ENCODE assay signal across 19 cellular contexts in the genomic region with DNA sequence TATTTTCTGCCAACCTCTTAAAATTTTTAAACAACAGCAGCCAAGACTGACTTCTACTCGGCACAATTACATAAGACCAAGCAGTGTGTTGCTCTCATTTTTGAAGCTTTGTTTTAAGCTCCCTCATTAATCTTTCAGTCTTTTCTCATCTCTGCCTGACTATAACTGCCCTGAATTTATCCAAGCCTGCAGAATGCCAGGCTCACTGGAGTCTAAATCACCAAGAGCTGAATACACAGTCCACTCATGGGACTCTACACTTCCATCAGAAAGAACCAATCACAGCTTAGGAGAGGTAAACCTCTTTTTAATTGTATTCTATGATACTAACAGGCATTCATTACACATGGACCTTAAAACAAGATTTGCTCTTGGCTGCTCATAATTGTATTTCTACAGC.
"Had no signal": no experiment of that assay in that cellular context is flagged by ENCODE, and none has a peak within 500 bp of the region (broad histone marks: within the 10 kb centered on the region; RNA-seq: fewer than 3 reads in every experiment).

No MANE protein-coding gene starts in this region.

- H3K27ac Mint-ChIP-seq: activated CD4-positive, alpha-beta memory T cell treated with anti-CD3 and anti-CD28 coated beads for 36 hours; activated T-cell treated with anti-CD3 and anti-CD28 coated beads, Interleukin-2, amount 50 U/mL, for 72 hours; naive B cell had no signal

- H3K9me3 Mint-ChIP-seq: activated CD4-positive, alpha-beta memory T cell treated with anti-CD3 and anti-CD28 coated beads for 36 hours; activated T-cell treated with anti-CD3 and anti-CD28 coated beads, Interleukin-2, amount 50 U/mL, for 72 hours had no signal

- H3K4me3 Mint-ChIP-seq: activated CD4-positive, alpha-beta memory T cell treated with anti-CD3 and anti-CD28 coated beads for 36 hours; activated T-cell treated with anti-CD3 and anti-CD28 coated beads, Interleukin-2, amount 50 U/mL, for 72 hours; naive B cell had no signal

- H3K9me3 ChIP-seq: gastroesophageal sphincter, lower lobe of right lung had no signal

- H3K27me3 Mint-ChIP-seq: activated CD4-positive, alpha-beta memory T cell treated with anti-CD3 and anti-CD28 coated beads for 36 hours had no signal

- H3K36me3 Mint-ChIP-seq: activated CD4-positive, alpha-beta memory T cell treated with anti-CD3 and anti-CD28 coated beads for 36 hours; naive B cell had no signal

- H3K79me2 ChIP-seq: parathyroid adenoma had no signal

- H3K27ac ChIP-seq: cardiac muscle cell, coronary artery, epithelial cell of prostate, gastroesophageal sphincter, lower lobe of right lung, parathyroid adenoma had no signal

- H3K27me3 ChIP-seq: cardiac muscle cell, gastroesophageal sphincter had no signal

- H3K36me3 ChIP-seq: cardiac muscle cell, gastroesophageal sphincter, lower lobe of right lung had no signal

- H3K4me1 ChIP-seq: parathyroid adenoma had no signal

- H3K4me3 ChIP-seq: cardiac muscle cell, gastroesophageal sphincter, lower lobe of right lung had no signal

- H2AFZ ChIP-seq: parathyroid adenoma had no signal

- DNase-seq: activated CD4-positive, alpha-beta memory T cell treated with anti-CD3 and anti-CD28 coated beads for 36 hours; activated CD4-positive, CD25-positive, alpha-beta regulatory T cell treated with anti-CD3 and anti-CD28 coated beads, Interleukin-2, amount 50 U/mL, for 72 hours; activated CD8-positive, alpha-beta memory T cell treated with anti-CD3 and anti-CD28 coated beads, Interleukin-2, amount 50 U/mL, for 4 hours; activated naive CD4-positive, alpha-beta T cell treated with Interleukin-2 at 50 U/mL for 16 hours; activated T-cell treated with anti-CD3 and anti-CD28 coated beads, Interleukin-2, amount 50 U/mL, for 72 hours; effector CD8-positive, alpha-beta T cell; hippocampal formation; lower lobe of right lung; midbrain; naive B cell; stimulated activated CD4-positive, alpha-beta T cell treated with anti-CD3 and anti-CD28 coated beads, Interleukin-4, amount 100 ng/mL, for 1 hour; stimulated activated CD8-positive, alpha-beta memory T cell treated with anti-CD3 and anti-CD28 coated beads, Interleukin-4, amount 100 ng/mL, for 48 hours; stimulated activated naive CD8-positive, alpha-beta T cell treated with anti-CD3 and anti-CD28 coated beads, Interleukin-15, Interleukin-2, amounts not matched to agents 100 U/mL and 50 U/mL, for 24 hours; T-helper 9 cell had no signal
